8 cellular contexts compared by ENCODE assay signal in the genomic region with DNA sequence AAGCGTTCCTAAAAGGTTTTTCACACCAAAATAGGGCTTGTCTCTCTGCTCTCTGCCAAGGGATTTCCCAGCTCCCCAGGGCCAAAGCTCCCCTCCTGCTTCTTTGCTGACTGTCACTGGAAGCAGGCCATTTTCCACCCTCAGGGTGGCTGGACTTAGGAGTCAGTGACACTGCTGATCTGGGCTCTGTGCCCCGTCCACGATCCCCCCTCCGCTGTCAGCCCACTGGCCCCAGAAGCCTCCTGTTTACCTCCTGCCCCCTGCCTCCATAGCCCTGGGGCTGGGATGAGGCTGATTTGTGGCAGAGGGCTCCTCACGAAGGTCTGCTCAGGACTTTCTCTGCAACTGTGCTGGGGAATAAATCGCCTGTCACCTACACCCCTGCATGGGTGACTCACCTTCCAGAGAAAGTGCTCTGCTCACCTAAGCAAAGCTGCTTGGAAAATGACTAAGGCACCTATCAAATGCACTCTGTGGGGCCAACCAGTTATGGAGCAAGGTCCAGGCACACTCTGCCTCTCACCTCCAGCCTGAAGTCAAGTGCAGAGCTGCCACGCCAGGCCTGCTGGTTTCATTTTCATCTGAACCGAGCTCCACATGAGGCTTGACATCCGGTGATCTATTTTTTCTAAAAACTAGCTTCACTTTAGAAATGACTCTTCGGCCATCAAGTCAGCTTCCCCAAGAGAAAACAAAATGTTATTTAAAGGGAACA. TPM values are rescaled to one million over a fixed set of nuclear protein-coding genes. Genes with fewer than 3 reads are reported as not detected.
DNase-seq lines count a peak whose midpoint lies in the region; ATAC-seq and TF ChIP-seq lines count a peak whose summit lies in the region.

No MANE protein-coding gene starts in this region.

- no peaks in the 10 kb centered on the region for H3K27me3 Mint-ChIP-seq in activated CD4-positive, alpha-beta T cell treated with anti-CD3 and anti-CD28 coated beads, Interleukin-2, amount 10 ng/mL, durations not matched to agents 24 days and 14 days
- no peaks in the 10 kb centered on the region for H3K27me3 Mint-ChIP-seq in naive thymus-derived CD8-positive, alpha-beta T cell

- peak overlapping the region; percentile 28; the same call in 1 of the 2 replicates for H3K4me3 ChIP-seq in GM08714 (ENCODE audit: low read length)
- H3K4me3 ChIP-seq in dorsolateral prefrontal cortex = peak overlapping the region in 25 of 59 donors; percentile 2 to 45 (median 19)

- TF ChIP-seq CTCF in dorsolateral prefrontal cortex (IDR thresholded peaks at IDR 0.05 in 54 of 56, conservative IDR thresholded peaks at IDR 0.05 in 2 of 56; ENCODE audit: low read depth in 1 of 56, partially characterized antibody in 56 of 56) = no peak

- H3K27ac ChIP-seq in dorsolateral prefrontal cortex = peak overlapping the region in 52 of 59 donors; percentile 1 to 82 (median 50)
- peak overlapping the region; percentile 32 for H3K27ac ChIP-seq in temporal lobe (ENCODE audit: low read depth, low read length)

- POLR2A ChIA-PET in naive thymus-derived CD8-positive, alpha-beta T cell (lab: Charles Lee) = interaction anchor here (1.1 to 2.5 kb wide), 14 partner anchors 9 to 163 kb away, joined by 3 to 23 read pairs (median 8); a partner anchor contains a TSS

- H3K4me3 Mint-ChIP-seq in activated CD4-positive, alpha-beta T cell treated with anti-CD3 and anti-CD28 coated beads, Interleukin-2, amount 10 ng/mL, durations not matched to agents 24 days and 14 days = peak overlapping the region; percentile 89
- H3K4me3 Mint-ChIP-seq in naive thymus-derived CD8-positive, alpha-beta T cell = peak overlapping the region; percentile 76 to 95 (median 87)

- H3K27ac Mint-ChIP-seq in activated CD4-positive, alpha-beta T cell treated with anti-CD3 and anti-CD28 coated beads, Interleukin-2, amount 10 ng/mL, durations not matched to agents 24 days and 14 days = peak overlapping the region; percentile 95
- peak overlapping the region; percentile 91 to 100 (median 98) for H3K27ac Mint-ChIP-seq in naive thymus-derived CD8-positive, alpha-beta T cell

- peaks cover 68% of the 10 kb centered on the region for H3K4me1 Mint-ChIP-seq in activated CD4-positive, alpha-beta T cell treated with anti-CD3 and anti-CD28 coated beads, Interleukin-2, amount 10 ng/mL, durations not matched to agents 24 days and 14 days
- peaks cover 56 to 88% (median 82%) of the 10 kb centered on the region in 4 donors for H3K4me1 Mint-ChIP-seq in naive thymus-derived CD8-positive, alpha-beta T cell

- H3K27me3 ChIP-seq in dorsolateral prefrontal cortex = no peaks in the 10 kb centered on the region

- intact Hi-C loops in activated CD4-positive, alpha-beta T cell treated with anti-CD3 and anti-CD28 coated beads, Interleukin-2, amount 10 ng/mL, durations not matched to agents 24 days and 14 days (cut with micrococcal nuclease) = loop anchor here (1.0 to 5.0 kb wide), 4 partner anchors 8 to 250 kb away; a partner anchor contains a TSS
- intact Hi-C loops in dorsolateral prefrontal cortex (cut with DNase I) = loop anchor here (10.0 kb wide), 2 partner anchors 147 to 247 kb away; a partner anchor contains a TSS

- DNase-seq in HT-29 (ENCODE audit: low spot score) = peak; percentile 83
- peak; percentile 94 for DNase-seq in activated CD4-positive, alpha-beta T cell treated with anti-CD3 and anti-CD28 coated beads, Interleukin-2, amount 10 ng/mL, durations not matched to agents 24 days and 14 days
- DNase-seq in dorsolateral prefrontal cortex = no peak
- peak; percentile 29 to 70 (median 54) for DNase-seq in naive thymus-derived CD8-positive, alpha-beta T cell
- no peak for DNase-seq in amniotic stem cell (lab: John Stamatoyannopoulos, UW)

- no peaks in the 10 kb centered on the region for H3K9me3 Mint-ChIP-seq in activated CD4-positive, alpha-beta T cell treated with anti-CD3 and anti-CD28 coated beads, Interleukin-2, amount 10 ng/mL, durations not matched to agents 24 days and 14 days
- no peaks in the 10 kb centered on the region for H3K9me3 Mint-ChIP-seq in naive thymus-derived CD8-positive, alpha-beta T cell

- peaks cover 73% of the 10 kb centered on the region for H3K36me3 Mint-ChIP-seq in activated CD4-positive, alpha-beta T cell treated with anti-CD3 and anti-CD28 coated beads, Interleukin-2, amount 10 ng/mL, durations not matched to agents 24 days and 14 days (ENCODE audit: low read depth)
- H3K36me3 Mint-ChIP-seq in naive thymus-derived CD8-positive, alpha-beta T cell = peaks cover 0 to 30% (median 0%) of the 10 kb centered on the region in 3 donors

- peak; percentile 7 to 21 for ATAC-seq in naive thymus-derived CD8-positive, alpha-beta T cell
- ATAC-seq in GM21447 (IDR thresholded peaks at IDR 0.05; ENCODE audit: unreplicated experiment) = no peak

RNA-seq across cellular contexts. Expression of a gene that starts 4.9 kb away (rescaled TPM):
- total RNA-seq in HT-29 (2014; rRNA removed; shearing (Covaris generic)) = 5.9 and 6.2 TPM in 2 replicates
- 57.4 and 61.0 TPM in 2 replicates for total RNA-seq in activated CD4-positive, alpha-beta T cell treated with anti-CD3 and anti-CD28 coated beads, Interleukin-2, amount 10 ng/mL, durations not matched to agents 24 days and 14 days
- total RNA-seq in dorsolateral prefrontal cortex (10 to 100 TPM in 53 of 120 experiments, 1 to 10 TPM in 67; 5.4 to 21.7 (median 9.8) TPM), temporal lobe (1.2 TPM)
- 10 to 100 TPM; 37.6 to 37.8 TPM for total RNA-seq in naive thymus-derived CD8-positive, alpha-beta T cell
- polyA plus RNA-seq in naive thymus-derived CD8-positive, alpha-beta T cell = 1 to 10 TPM in 2 of 3 donors, under 1 TPM in 1; 0.73 to 7.2 (median 1.8) TPM

RNA-seq across cellular contexts. Expression of a gene that starts 50.0 kb away (rescaled TPM):
- not detected in 2 replicates for total RNA-seq in HT-29 (2014; rRNA removed; shearing (Covaris generic))
- total RNA-seq in activated CD4-positive, alpha-beta T cell treated with anti-CD3 and anti-CD28 coated beads, Interleukin-2, amount 10 ng/mL, durations not matched to agents 24 days and 14 days = 0.28 and 0.40 TPM in 2 replicates
- total RNA-seq in dorsolateral prefrontal cortex = under 1 TPM in 9 of 120 experiments, not detected in 111; 0.26 to 0.63 (median 0.35) TPM
- total RNA-seq in naive thymus-derived CD8-positive, alpha-beta T cell = under 1 TPM; 0.47 to 0.75 TPM
- under 1 TPM; 0.30 to 0.81 (median 0.44) TPM for polyA plus RNA-seq in naive thymus-derived CD8-positive, alpha-beta T cell
- total RNA-seq in temporal lobe = not detected

Comparison
In these comparisons a context has a peak if more than half of its experiments do, and no peak if none do; other contexts are left out.
1. DNase-seq: peak in HT-29 (single experiment), activated CD4-positive, alpha-beta T cell treated with anti-CD3 and anti-CD28 coated beads, Interleukin-2, amount 10 ng/mL, durations not matched to agents 24 days and 14 days (single experiment) and naive thymus-derived CD8-positive, alpha-beta T cell (10 of 10); none in dorsolateral prefrontal cortex (0 of 10) and amniotic stem cell (single experiment).